1 cellular context compared by ENCODE assay signal in the genomic region with DNA sequence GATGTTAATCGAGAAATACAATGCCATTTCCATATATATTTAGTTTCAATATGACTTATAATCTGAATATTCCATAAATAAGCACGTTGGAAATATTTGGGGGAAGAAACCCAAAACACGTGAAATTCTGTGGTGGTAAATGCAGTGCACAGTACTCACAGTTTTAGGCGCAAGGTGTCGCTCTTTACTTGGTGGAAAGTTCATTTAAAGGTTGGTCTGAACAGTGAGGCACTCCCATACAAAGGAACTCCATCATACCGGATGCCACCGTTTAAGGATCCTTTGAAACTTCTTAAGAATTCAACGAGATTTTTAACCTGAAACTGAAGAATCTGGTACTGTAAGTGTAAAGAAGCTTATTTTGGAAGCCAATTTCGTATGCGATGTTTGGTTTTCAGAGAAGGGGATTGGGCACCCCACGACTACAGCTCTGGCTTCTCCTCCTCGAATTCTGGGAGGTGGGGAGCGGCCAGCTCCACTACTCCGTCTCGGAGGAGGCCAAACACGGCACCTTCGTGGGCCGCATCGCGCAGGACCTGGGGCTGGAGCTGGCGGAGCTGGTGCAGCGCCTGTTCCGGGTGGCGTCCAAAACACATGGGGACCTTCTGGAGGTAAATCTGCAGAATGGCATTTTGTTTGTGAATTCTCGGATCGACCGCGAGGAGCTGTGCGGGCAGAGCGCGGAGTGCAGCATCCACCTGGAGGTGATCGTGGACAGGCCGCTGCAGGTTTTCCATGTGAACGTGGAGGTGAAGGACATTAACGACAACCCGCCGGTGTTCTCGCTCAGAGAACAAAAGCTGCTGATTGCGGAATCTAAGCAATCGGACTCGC.
A peak's percentile ranks its signal among the peaks of the same experiment; 100 is the strongest.
TF ChIP-seq lines count a peak whose summit lies in the region.

A gene with protein sequence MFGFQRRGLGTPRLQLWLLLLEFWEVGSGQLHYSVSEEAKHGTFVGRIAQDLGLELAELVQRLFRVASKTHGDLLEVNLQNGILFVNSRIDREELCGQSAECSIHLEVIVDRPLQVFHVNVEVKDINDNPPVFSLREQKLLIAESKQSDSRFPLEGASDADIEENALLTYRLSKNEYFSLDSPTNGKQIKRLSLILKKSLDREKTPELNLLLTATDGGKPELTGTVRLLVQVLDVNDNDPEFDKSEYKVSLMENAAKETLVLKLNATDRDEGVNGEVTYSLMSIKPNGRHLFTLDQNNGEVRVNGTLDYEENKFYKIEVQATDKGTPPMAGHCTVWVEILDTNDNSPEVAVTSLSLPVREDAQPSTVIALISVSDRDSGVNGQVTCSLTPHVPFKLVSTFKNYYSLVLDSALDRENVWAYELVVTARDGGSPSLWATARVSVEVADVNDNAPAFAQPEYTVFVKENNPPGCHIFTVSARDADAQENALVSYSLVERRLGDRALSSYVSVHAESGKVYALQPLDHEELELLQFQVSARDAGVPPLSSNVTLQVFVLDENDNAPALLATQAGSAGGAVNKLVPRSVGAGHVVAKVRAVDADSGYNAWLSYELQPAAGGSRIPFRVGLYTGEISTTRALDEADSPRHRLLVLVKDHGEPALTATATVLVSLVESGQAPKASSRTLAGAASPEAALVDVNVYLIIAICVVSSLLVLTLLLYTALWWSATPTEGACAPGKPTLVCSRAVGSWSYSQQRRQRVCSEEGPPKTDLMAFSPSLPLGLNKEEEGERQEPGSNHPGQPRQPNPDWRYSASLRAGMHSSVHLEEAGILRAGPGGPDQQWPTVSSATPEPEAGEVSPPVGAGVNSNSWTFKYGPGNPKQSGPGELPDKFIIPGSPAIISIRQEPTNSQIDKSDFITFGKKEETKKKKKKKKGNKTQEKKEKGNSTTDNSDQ (plus strand): TSS at position 237 of the 834 bp plus-strand sequence. CDS start 147 bp downstream, at position 384.

TF ChIP-seq in GM23338, 12 proteins besides CTCF, POLR2A, EP300 and RAD21:
- TF ChIP-seq, protein P1, sequence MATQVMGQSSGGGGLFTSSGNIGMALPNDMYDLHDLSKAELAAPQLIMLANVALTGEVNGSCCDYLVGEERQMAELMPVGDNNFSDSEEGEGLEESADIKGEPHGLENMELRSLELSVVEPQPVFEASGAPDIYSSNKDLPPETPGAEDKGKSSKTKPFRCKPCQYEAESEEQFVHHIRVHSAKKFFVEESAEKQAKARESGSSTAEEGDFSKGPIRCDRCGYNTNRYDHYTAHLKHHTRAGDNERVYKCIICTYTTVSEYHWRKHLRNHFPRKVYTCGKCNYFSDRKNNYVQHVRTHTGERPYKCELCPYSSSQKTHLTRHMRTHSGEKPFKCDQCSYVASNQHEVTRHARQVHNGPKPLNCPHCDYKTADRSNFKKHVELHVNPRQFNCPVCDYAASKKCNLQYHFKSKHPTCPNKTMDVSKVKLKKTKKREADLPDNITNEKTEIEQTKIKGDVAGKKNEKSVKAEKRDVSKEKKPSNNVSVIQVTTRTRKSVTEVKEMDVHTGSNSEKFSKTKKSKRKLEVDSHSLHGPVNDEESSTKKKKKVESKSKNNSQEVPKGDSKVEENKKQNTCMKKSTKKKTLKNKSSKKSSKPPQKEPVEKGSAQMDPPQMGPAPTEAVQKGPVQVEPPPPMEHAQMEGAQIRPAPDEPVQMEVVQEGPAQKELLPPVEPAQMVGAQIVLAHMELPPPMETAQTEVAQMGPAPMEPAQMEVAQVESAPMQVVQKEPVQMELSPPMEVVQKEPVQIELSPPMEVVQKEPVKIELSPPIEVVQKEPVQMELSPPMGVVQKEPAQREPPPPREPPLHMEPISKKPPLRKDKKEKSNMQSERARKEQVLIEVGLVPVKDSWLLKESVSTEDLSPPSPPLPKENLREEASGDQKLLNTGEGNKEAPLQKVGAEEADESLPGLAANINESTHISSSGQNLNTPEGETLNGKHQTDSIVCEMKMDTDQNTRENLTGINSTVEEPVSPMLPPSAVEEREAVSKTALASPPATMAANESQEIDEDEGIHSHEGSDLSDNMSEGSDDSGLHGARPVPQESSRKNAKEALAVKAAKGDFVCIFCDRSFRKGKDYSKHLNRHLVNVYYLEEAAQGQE (IDR thresholded peaks at IDR 0.05; ENCODE audit: unreplicated experiment) = peak; percentile 27
- peak; percentile 34; the same call in 1 of the 2 replicates for TF ChIP-seq NANOG (IDR thresholded peaks at IDR 0.05; ENCODE audit: borderline replicate concordance)
- TF ChIP-seq POLR2AphosphoS5 (IDR thresholded peaks at IDR 0.05; ENCODE audit: low read depth) = peak; percentile 44; the same call in 1 of the 2 replicates
- TF ChIP-seq ZNF331 (CRISPR knock-in tag; IDR thresholded peaks at IDR 0.05; ENCODE audit: low read depth) = no peak
- TF ChIP-seq, protein P2, sequence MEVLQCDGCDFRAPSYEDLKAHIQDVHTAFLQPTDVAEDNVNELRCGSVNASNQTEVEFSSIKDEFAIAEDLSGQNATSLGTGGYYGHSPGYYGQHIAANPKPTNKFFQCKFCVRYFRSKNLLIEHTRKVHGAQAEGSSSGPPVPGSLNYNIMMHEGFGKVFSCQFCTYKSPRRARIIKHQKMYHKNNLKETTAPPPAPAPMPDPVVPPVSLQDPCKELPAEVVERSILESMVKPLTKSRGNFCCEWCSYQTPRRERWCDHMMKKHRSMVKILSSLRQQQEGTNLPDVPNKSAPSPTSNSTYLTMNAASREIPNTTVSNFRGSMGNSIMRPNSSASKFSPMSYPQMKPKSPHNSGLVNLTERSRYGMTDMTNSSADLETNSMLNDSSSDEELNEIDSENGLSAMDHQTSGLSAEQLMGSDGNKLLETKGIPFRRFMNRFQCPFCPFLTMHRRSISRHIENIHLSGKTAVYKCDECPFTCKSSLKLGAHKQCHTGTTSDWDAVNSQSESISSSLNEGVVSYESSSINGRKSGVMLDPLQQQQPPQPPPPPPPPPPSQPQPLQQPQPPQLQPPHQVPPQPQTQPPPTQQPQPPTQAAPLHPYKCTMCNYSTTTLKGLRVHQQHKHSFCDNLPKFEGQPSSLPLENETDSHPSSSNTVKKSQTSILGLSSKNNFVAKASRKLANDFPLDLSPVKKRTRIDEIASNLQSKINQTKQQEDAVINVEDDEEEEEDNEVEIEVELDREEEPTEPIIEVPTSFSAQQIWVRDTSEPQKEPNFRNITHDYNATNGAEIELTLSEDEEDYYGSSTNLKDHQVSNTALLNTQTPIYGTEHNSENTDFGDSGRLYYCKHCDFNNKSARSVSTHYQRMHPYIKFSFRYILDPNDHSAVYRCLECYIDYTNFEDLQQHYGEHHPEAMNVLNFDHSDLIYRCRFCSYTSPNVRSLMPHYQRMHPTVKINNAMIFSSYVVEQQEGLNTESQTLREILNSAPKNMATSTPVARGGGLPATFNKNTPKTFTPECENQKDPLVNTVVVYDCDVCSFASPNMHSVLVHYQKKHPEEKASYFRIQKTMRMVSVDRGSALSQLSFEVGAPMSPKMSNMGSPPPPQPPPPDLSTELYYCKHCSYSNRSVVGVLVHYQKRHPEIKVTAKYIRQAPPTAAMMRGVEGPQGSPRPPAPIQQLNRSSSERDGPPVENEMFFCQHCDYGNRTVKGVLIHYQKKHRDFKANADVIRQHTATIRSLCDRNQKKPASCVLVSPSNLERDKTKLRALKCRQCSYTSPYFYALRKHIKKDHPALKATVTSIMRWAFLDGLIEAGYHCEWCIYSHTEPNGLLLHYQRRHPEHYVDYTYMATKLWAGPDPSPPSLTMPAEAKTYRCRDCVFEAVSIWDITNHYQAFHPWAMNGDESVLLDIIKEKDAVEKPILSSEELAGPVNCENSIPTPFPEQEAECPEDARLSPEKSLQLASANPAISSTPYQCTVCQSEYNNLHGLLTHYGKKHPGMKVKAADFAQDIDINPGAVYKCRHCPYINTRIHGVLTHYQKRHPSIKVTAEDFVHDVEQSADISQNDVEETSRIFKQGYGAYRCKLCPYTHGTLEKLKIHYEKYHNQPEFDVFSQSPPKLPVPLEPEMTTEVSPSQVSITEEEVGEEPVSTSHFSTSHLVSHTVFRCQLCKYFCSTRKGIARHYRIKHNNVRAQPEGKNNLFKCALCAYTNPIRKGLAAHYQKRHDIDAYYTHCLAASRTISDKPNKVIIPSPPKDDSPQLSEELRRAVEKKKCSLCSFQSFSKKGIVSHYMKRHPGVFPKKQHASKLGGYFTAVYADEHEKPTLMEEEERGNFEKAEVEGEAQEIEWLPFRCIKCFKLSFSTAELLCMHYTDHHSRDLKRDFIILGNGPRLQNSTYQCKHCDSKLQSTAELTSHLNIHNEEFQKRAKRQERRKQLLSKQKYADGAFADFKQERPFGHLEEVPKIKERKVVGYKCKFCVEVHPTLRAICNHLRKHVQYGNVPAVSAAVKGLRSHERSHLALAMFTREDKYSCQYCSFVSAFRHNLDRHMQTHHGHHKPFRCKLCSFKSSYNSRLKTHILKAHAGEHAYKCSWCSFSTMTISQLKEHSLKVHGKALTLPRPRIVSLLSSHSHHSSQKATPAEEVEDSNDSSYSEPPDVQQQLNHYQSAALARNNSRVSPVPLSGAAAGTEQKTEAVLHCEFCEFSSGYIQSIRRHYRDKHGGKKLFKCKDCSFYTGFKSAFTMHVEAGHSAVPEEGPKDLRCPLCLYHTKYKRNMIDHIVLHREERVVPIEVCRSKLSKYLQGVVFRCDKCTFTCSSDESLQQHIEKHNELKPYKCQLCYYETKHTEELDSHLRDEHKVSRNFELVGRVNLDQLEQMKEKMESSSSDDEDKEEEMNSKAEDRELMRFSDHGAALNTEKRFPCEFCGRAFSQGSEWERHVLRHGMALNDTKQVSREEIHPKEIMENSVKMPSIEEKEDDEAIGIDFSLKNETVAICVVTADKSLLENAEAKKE (CRISPR knock-in tag; IDR thresholded peaks at IDR 0.05) = no peak
